In genomic region chr11:48056325-48057183, GRCh38 we compare ENCODE assay signal across 12 cellular contexts.
DNase-seq lines count a peak whose midpoint lies in the region; ATAC-seq and TF ChIP-seq lines count a peak whose summit lies in the region.
"Had no signal": no experiment of that assay in that cellular context is flagged by ENCODE, and none has a peak within 500 bp of the region (broad histone marks: within the 10 kb centered on the region; RNA-seq: fewer than 3 reads in every experiment).

No MANE protein-coding gene starts in this region.

- TF ChIP-seq CTCF in mesothelial cell of epicardium (IDR thresholded peaks at IDR 0.05; ENCODE audit: unreplicated experiment), result no peak

- H3K36me3 Mint-ChIP-seq in stimulated activated naive CD8-positive, alpha-beta T cell treated with anti-CD3 and anti-CD28 coated beads, Interleukin-15, Interleukin-2, amounts not matched to agents 100 ng/mL and 50 ng/mL, for 24 hours (ENCODE audit: low read depth), result peaks cover 4% of the 10 kb centered on the region
- no peaks in the 10 kb centered on the region for H3K36me3 Mint-ChIP-seq in activated naive CD8-positive, alpha-beta T cell
- no peaks in the 10 kb centered on the region for H3K36me3 Mint-ChIP-seq in mesothelial cell of epicardium

- no peaks in the 10 kb centered on the region for H3K27me3 Mint-ChIP-seq in stimulated activated naive CD8-positive, alpha-beta T cell treated with anti-CD3 and anti-CD28 coated beads, Interleukin-15, Interleukin-2, amounts not matched to agents 100 ng/mL and 50 ng/mL, for 24 hours
- H3K27me3 Mint-ChIP-seq in activated naive CD8-positive, alpha-beta T cell, result no peaks in the 10 kb centered on the region
- no peaks in the 10 kb centered on the region for H3K27me3 Mint-ChIP-seq in mesothelial cell of epicardium (ENCODE audit: low read depth)

- H3K4me3 Mint-ChIP-seq in stimulated activated naive CD8-positive, alpha-beta T cell treated with anti-CD3 and anti-CD28 coated beads, Interleukin-15, Interleukin-2, amounts not matched to agents 100 ng/mL and 50 ng/mL, for 24 hours, result peak overlapping the region; percentile 70
- H3K4me3 Mint-ChIP-seq in activated naive CD8-positive, alpha-beta T cell, result peak overlapping the region; percentile 80
- no peak overlapping the region for H3K4me3 Mint-ChIP-seq in mesothelial cell of epicardium

- no peaks in the 10 kb centered on the region for H3K9me3 Mint-ChIP-seq in stimulated activated naive CD8-positive, alpha-beta T cell treated with anti-CD3 and anti-CD28 coated beads, Interleukin-15, Interleukin-2, amounts not matched to agents 100 ng/mL and 50 ng/mL, for 24 hours
- no peaks in the 10 kb centered on the region for H3K9me3 Mint-ChIP-seq in activated naive CD8-positive, alpha-beta T cell (ENCODE audit: low read depth)
- H3K9me3 Mint-ChIP-seq in mesothelial cell of epicardium, result no peaks in the 10 kb centered on the region

- DNase-seq in stimulated activated naive CD8-positive, alpha-beta T cell treated with anti-CD3 and anti-CD28 coated beads, Interleukin-15, Interleukin-2, amounts not matched to agents 100 U/mL and 50 U/mL, for 24 hours, result no peak
- DNase-seq in mesothelial cell of epicardium (ENCODE audit: low spot score in 2 of 2, unreplicated experiment in 2 of 2), result no peak
- DNase-seq in D341Med (ENCODE audit: low spot score), result no peak
- DNase-seq: anterior cingulate cortex, hippocampal formation, mesendoderm, sigmoid colon had no signal

- peaks cover 87% of the 10 kb centered on the region for H3K4me1 Mint-ChIP-seq in stimulated activated naive CD8-positive, alpha-beta T cell treated with anti-CD3 and anti-CD28 coated beads, Interleukin-15, Interleukin-2, amounts not matched to agents 100 ng/mL and 50 ng/mL, for 24 hours (ENCODE audit: low read depth)
- H3K4me1 Mint-ChIP-seq in activated naive CD8-positive, alpha-beta T cell (ENCODE audit: low read depth), result peaks cover 68% of the 10 kb centered on the region
- peaks cover 49% of the 10 kb centered on the region for H3K4me1 Mint-ChIP-seq in mesothelial cell of epicardium

- no peak for ATAC-seq in stimulated activated naive CD8-positive, alpha-beta T cell treated with anti-CD3 and anti-CD28 coated beads, Interleukin-15, Interleukin-2, amounts not matched to agents 100 U/mL and 50 U/mL, for 24 hours
- no peak for ATAC-seq in HG03378 (IDR thresholded peaks at IDR 0.05; ENCODE audit: unreplicated experiment)
- no peak for ATAC-seq in GM21515 (IDR thresholded peaks at IDR 0.05; ENCODE audit: unreplicated experiment)
- no peak for ATAC-seq in GM21786 (IDR thresholded peaks at IDR 0.05; ENCODE audit: unreplicated experiment)

- H3K27ac Mint-ChIP-seq in stimulated activated naive CD8-positive, alpha-beta T cell treated with anti-CD3 and anti-CD28 coated beads, Interleukin-15, Interleukin-2, amounts not matched to agents 100 ng/mL and 50 ng/mL, for 24 hours, result peak overlapping the region; percentile 85
- peak overlapping the region; percentile 84 for H3K27ac Mint-ChIP-seq in activated naive CD8-positive, alpha-beta T cell
- H3K27ac Mint-ChIP-seq in mesothelial cell of epicardium, result peak overlapping the region; percentile 80
